ENCODE assay signal across 12 cellular contexts in genomic region chr2:70596739-70597138, GRCh38. TPM values are rescaled to one million over a fixed set of nuclear protein-coding genes. Genes with fewer than 3 reads are reported as not detected.
DNase-seq lines count a peak whose midpoint lies in the region; ATAC-seq and TF ChIP-seq lines count a peak whose summit lies in the region.
"Had no signal": no experiment of that assay in that cellular context is flagged by ENCODE, and none has a peak within 500 bp of the region (broad histone marks: within the 10 kb centered on the region; RNA-seq: fewer than 3 reads in every experiment).

No MANE protein-coding gene starts in this region.

- TF ChIP-seq CTCF in NB4 (IDR thresholded peaks at IDR 0.05; ENCODE audit: low read depth, low read length), result no peak
- no peak for TF ChIP-seq CTCF in epithelial cell of esophagus (IDR thresholded peaks at IDR 0.05; ENCODE audit: insufficient read depth, low read depth, low read length, missing control alignments)

- H3K27me3 Mint-ChIP-seq in activated naive CD4-positive, alpha-beta T cell treated with anti-CD3 and anti-CD28 coated beads for 36 hours (ENCODE audit: low read depth), result no peaks in the 10 kb centered on the region
- H3K27me3 Mint-ChIP-seq in activated naive CD4-positive, alpha-beta T cell treated with anti-CD3 and anti-CD28 coated beads, Interleukin-2, amount 10 ng/mL, durations not matched to agents 7 days and 5 days, result peaks cover 11% of the 10 kb centered on the region

- H3K9me3 Mint-ChIP-seq in activated naive CD4-positive, alpha-beta T cell treated with anti-CD3 and anti-CD28 coated beads for 36 hours, result no peaks in the 10 kb centered on the region
- no peaks in the 10 kb centered on the region for H3K9me3 Mint-ChIP-seq in activated naive CD4-positive, alpha-beta T cell treated with anti-CD3 and anti-CD28 coated beads, Interleukin-2, amount 10 ng/mL, durations not matched to agents 7 days and 5 days
- no peaks in the 10 kb centered on the region for H3K9me3 Mint-ChIP-seq in stimulated activated effector memory CD8-positive, alpha-beta T cell treated with anti-CD3 and anti-CD28 coated beads, Interleukin-12 subunit alpha, Interleukin-12 subunit beta, amount 100 ng/mL, for 72 hours
- H3K9me3 Mint-ChIP-seq: activated CD4-positive, alpha-beta memory T cell treated with anti-CD3 and anti-CD28 coated beads, Interleukin-2, amount 10 ng/mL, durations not matched to agents 7 days and 5 days had no signal

- H3K4me1 Mint-ChIP-seq in activated naive CD4-positive, alpha-beta T cell treated with anti-CD3 and anti-CD28 coated beads for 36 hours (ENCODE audit: low read depth), result no peaks in the 10 kb centered on the region
- no peaks in the 10 kb centered on the region for H3K4me1 Mint-ChIP-seq in activated naive CD4-positive, alpha-beta T cell treated with anti-CD3 and anti-CD28 coated beads, Interleukin-2, amount 10 ng/mL, durations not matched to agents 7 days and 5 days
- H3K4me1 Mint-ChIP-seq in stimulated activated effector memory CD8-positive, alpha-beta T cell treated with anti-CD3 and anti-CD28 coated beads, Interleukin-12 subunit alpha, Interleukin-12 subunit beta, amount 100 ng/mL, for 72 hours, result peaks cover 7% of the 10 kb centered on the region

- H3K36me3 ChIP-seq in aorta (ENCODE audit: control insufficient read depth in 1 of 2, insufficient read depth in 2 of 2, low read length in 1 of 2), result no peaks in the 10 kb centered on the region

- no peaks in the 10 kb centered on the region for H3K9me3 ChIP-seq in aorta (ENCODE audit: control insufficient read depth, low read length)

- H3K27ac ChIP-seq in aorta (ENCODE audit: low read depth in 1 of 2, low read length in 2 of 2), result no peak overlapping the region
- H3K27ac ChIP-seq: C4-2B had no signal

- no peak overlapping the region for H3K4me3 Mint-ChIP-seq in activated naive CD4-positive, alpha-beta T cell treated with anti-CD3 and anti-CD28 coated beads for 36 hours
- no peak overlapping the region for H3K4me3 Mint-ChIP-seq in activated naive CD4-positive, alpha-beta T cell treated with anti-CD3 and anti-CD28 coated beads, Interleukin-2, amount 10 ng/mL, durations not matched to agents 7 days and 5 days
- no peak overlapping the region for H3K4me3 Mint-ChIP-seq in stimulated activated effector memory CD8-positive, alpha-beta T cell treated with anti-CD3 and anti-CD28 coated beads, Interleukin-12 subunit alpha, Interleukin-12 subunit beta, amount 100 ng/mL, for 72 hours
- H3K4me3 Mint-ChIP-seq: activated CD4-positive, alpha-beta memory T cell treated with anti-CD3 and anti-CD28 coated beads, Interleukin-2, amount 10 ng/mL, durations not matched to agents 7 days and 5 days; naive thymus-derived CD4-positive, alpha-beta T cell had no signal

- DNase-seq in activated naive CD4-positive, alpha-beta T cell treated with anti-CD3 and anti-CD28 coated beads for 36 hours, result no peak
- no peak for DNase-seq in activated naive CD4-positive, alpha-beta T cell treated with anti-CD3 and anti-CD28 coated beads, Interleukin-2, amount 10 ng/mL, durations not matched to agents 7 days and 5 days
- DNase-seq in NB4 (ENCODE audit: low read depth) (peak; percentile 71), epithelial cell of esophagus (ENCODE audit: low read depth) (peak; percentile 57), aorta (no peak), NCI-H2029 (lab: John Stamatoyannopoulos, UW) (no peak)
- no peak for DNase-seq in stimulated activated effector memory CD8-positive, alpha-beta T cell treated with anti-CD3 and anti-CD28 coated beads, Interleukin-12 subunit alpha, Interleukin-12 subunit beta, amount 100 ng/mL, for 72 hours (ENCODE audit: low spot score in 2 of 2)
- no peak for DNase-seq in effector CD8-positive, alpha-beta T cell (lab: John Stamatoyannopoulos, UW)
- DNase-seq: activated CD4-positive, alpha-beta memory T cell treated with anti-CD3 and anti-CD28 coated beads, Interleukin-2, amount 10 ng/mL, durations not matched to agents 7 days and 5 days; KG1; naive thymus-derived CD4-positive, alpha-beta T cell had no signal

- no peaks in the 10 kb centered on the region for H3K4me1 ChIP-seq in aorta (ENCODE audit: control insufficient read depth in 1 of 2, insufficient read depth in 2 of 2, low read length in 2 of 2)

- CTCF ChIA-PET in activated naive CD4-positive, alpha-beta T cell treated with anti-CD3 and anti-CD28 coated beads for 36 hours (lab: Charles Lee), result no interaction called here
- CTCF ChIA-PET in activated naive CD4-positive, alpha-beta T cell treated with anti-CD3 and anti-CD28 coated beads, Interleukin-2, amount 10 ng/mL, durations not matched to agents 7 days and 5 days (lab: Charles Lee), result interaction anchor here (0.6 kb wide), 1 partner anchor 20 kb away, joined by 3 read pairs; no protein-coding TSS in a partner anchor

- no peaks in the 10 kb centered on the region for H3K36me3 Mint-ChIP-seq in activated naive CD4-positive, alpha-beta T cell treated with anti-CD3 and anti-CD28 coated beads for 36 hours (ENCODE audit: low read depth)
- H3K36me3 Mint-ChIP-seq in activated naive CD4-positive, alpha-beta T cell treated with anti-CD3 and anti-CD28 coated beads, Interleukin-2, amount 10 ng/mL, durations not matched to agents 7 days and 5 days, result no peaks in the 10 kb centered on the region
- no peaks in the 10 kb centered on the region for H3K36me3 Mint-ChIP-seq in stimulated activated effector memory CD8-positive, alpha-beta T cell treated with anti-CD3 and anti-CD28 coated beads, Interleukin-12 subunit alpha, Interleukin-12 subunit beta, amount 100 ng/mL, for 72 hours

- H3K4me3 ChIP-seq in NB4 (ENCODE audit: low read depth, low read length), result no peak overlapping the region
- H3K4me3 ChIP-seq in epithelial cell of esophagus (ENCODE audit: low read length), result no peak overlapping the region
- no peak overlapping the region for H3K4me3 ChIP-seq in aorta (ENCODE audit: low read length in 2 of 2)

- H3K27ac Mint-ChIP-seq in activated naive CD4-positive, alpha-beta T cell treated with anti-CD3 and anti-CD28 coated beads for 36 hours, result peak overlapping the region; percentile 9
- no peak overlapping the region for H3K27ac Mint-ChIP-seq in activated naive CD4-positive, alpha-beta T cell treated with anti-CD3 and anti-CD28 coated beads, Interleukin-2, amount 10 ng/mL, durations not matched to agents 7 days and 5 days
- H3K27ac Mint-ChIP-seq in stimulated activated effector memory CD8-positive, alpha-beta T cell treated with anti-CD3 and anti-CD28 coated beads, Interleukin-12 subunit alpha, Interleukin-12 subunit beta, amount 100 ng/mL, for 72 hours, result no peak overlapping the region
- H3K27ac Mint-ChIP-seq: activated CD4-positive, alpha-beta memory T cell treated with anti-CD3 and anti-CD28 coated beads, Interleukin-2, amount 10 ng/mL, durations not matched to agents 7 days and 5 days had no signal

- intact Hi-C loops in activated naive CD4-positive, alpha-beta T cell treated with anti-CD3 and anti-CD28 coated beads for 36 hours (cut with micrococcal nuclease), result no loop called here
- intact Hi-C loops in aorta (cut with DNase I), result no loop called here

- peak; percentile 21 for ATAC-seq in stimulated activated effector memory CD8-positive, alpha-beta T cell treated with anti-CD3 and anti-CD28 coated beads, Interleukin-12 subunit alpha, Interleukin-12 subunit beta, amount 100 ng/mL, for 72 hours
- no peak for ATAC-seq in aorta (ENCODE audit: low FRiP score)
- ATAC-seq: naive thymus-derived CD4-positive, alpha-beta T cell had no signal

- no peaks in the 10 kb centered on the region for H3K27me3 ChIP-seq in aorta (ENCODE audit: control insufficient read depth in 1 of 2, insufficient read depth in 2 of 2, low read length in 1 of 2)

- WGBS in aorta, 2 donors, result 47 to 53% methylated on average over 7 of the region's 7 CpGs

- TF ChIP-seq POLR2A in NB4 (IDR thresholded peaks at IDR 0.05; ENCODE audit: extremely low read depth, insufficient read length), result no peak

RNA-seq across cellular contexts. Expression of gene TGFA, which starts 43.1 kb away (rescaled TPM):
- under 1 TPM; 0.33 to 0.64 TPM for total RNA-seq in activated naive CD4-positive, alpha-beta T cell treated with anti-CD3 and anti-CD28 coated beads for 36 hours
- 1 to 10 TPM; 2.0 to 2.5 TPM for total RNA-seq in aorta
- polyA plus RNA-seq in aorta, result 1 to 10 TPM in 1 of 2 donors, under 1 TPM in 1; 0.13 to 1.3 TPM
- total RNA-seq: activated CD4-positive, alpha-beta memory T cell treated with anti-CD3 and anti-CD28 coated beads, Interleukin-2, amount 10 ng/mL, durations not matched to agents 7 days and 5 days had no signal

Comparison
In these comparisons a context has a peak if more than half of its experiments do, and no peak if none do; other contexts are left out.
1. DNase-seq: peak in NB4 (single experiment) and epithelial cell of esophagus (single experiment); none in activated naive CD4-positive, alpha-beta T cell treated with anti-CD3 and anti-CD28 coated beads for 36 hours (single experiment), activated naive CD4-positive, alpha-beta T cell treated with anti-CD3 and anti-CD28 coated beads, Interleukin-2, amount 10 ng/mL, durations not matched to agents 7 days and 5 days (single experiment), stimulated activated effector memory CD8-positive, alpha-beta T cell treated with anti-CD3 and anti-CD28 coated beads, Interleukin-12 subunit alpha, Interleukin-12 subunit beta, amount 100 ng/mL, for 72 hours (0 of 2), effector CD8-positive, alpha-beta T cell (single experiment), aorta (0 of 2) and NCI-H2029 (single experiment).